13 cellular contexts compared by ENCODE assay signal in genomic region chr3:50885491-50885890, GRCh38.
DNase-seq lines count a peak whose midpoint lies in the region; ATAC-seq and TF ChIP-seq lines count a peak whose summit lies in the region.
"Had no signal": no experiment of that assay in that cellular context is flagged by ENCODE, and none has a peak within 500 bp of the region (broad histone marks: within the 10 kb centered on the region; RNA-seq: fewer than 3 reads in every experiment).

No MANE protein-coding gene starts in this region.

- CTCF ChIA-PET in HEK293T (lab: Yijun Ruan, JAX) = interaction anchor here (0.6 to 1.7 kb wide), 2 partner anchors 12 to 69 kb away, joined by 4 to 5 read pairs; no protein-coding TSS in a partner anchor

- H4K20me1 ChIP-seq in GM23338 (replicated peaks; ENCODE audit: insufficient read depth) = no peaks in the 10 kb centered on the region

- no peak overlapping the region for H3K4me3 Mint-ChIP-seq in GM23338
- H3K4me3 Mint-ChIP-seq in activated T-cell treated with anti-CD3 and anti-CD28 coated beads, Interleukin-2, amount 50 U/mL, for 24 hours = no peak overlapping the region
- H3K4me3 Mint-ChIP-seq: activated CD4-positive, alpha-beta T cell treated with anti-CD3 and anti-CD28 coated beads, Interleukin-2, amount 10 ng/mL, durations not matched to agents 7 days and 5 days; stimulated activated effector memory CD8-positive, alpha-beta T cell treated with anti-CD3 and anti-CD28 coated beads, Interleukin-12 subunit alpha, Interleukin-12 subunit beta, amount 100 ng/mL, for 72 hours; T-cell had no signal

- no peak overlapping the region for H3K4me2 ChIP-seq in GM23338
- H3K4me2 ChIP-seq: KMS-11 had no signal

- peak; percentile 80 for DNase-seq in GM23338 (ENCODE audit: low spot score)
- DNase-seq in SW480 (ENCODE audit: low spot score) = peak; percentile 17
- peak; percentile 3 for DNase-seq in kidney glomerular epithelial cell (lab: John Stamatoyannopoulos, UW)
- no peak for DNase-seq in NCI-H446 treated with DMSO at 0.1 percent for 48 hours (lab: John Stamatoyannopoulos, UW)
- DNase-seq in HEK293T (ENCODE audit: extremely low spot score) = no peak
- DNase-seq in activated T-cell treated with anti-CD3 and anti-CD28 coated beads, Interleukin-2, amount 50 U/mL, for 24 hours = no peak
- DNase-seq: activated CD4-positive, alpha-beta T cell treated with anti-CD3 and anti-CD28 coated beads, Interleukin-2, amount 10 ng/mL, durations not matched to agents 7 days and 5 days; NCI-H510A; T-cell had no signal

- H3K4me3 ChIP-seq in GM23338 = no peak overlapping the region

- H3K36me3 ChIP-seq in GM23338 (ENCODE audit: insufficient read depth) = 0 out of 2 replicates have a peak, but pooled peaks cover 3% of the 10 kb centered on the region

- H3K4me1 ChIP-seq in GM23338 (ENCODE audit: insufficient read depth) = peaks cover 10% of the 10 kb centered on the region

- no peaks in the 10 kb centered on the region; the same call in 1 of the 2 replicates for H3K27me3 ChIP-seq in GM23338 (ENCODE audit: insufficient read depth)

- H3K36me3 Mint-ChIP-seq in GM23338 (ENCODE audit: low read depth) = no peaks in the 10 kb centered on the region
- H3K36me3 Mint-ChIP-seq in activated T-cell treated with anti-CD3 and anti-CD28 coated beads, Interleukin-2, amount 50 U/mL, for 24 hours (ENCODE audit: low read depth) = no peaks in the 10 kb centered on the region
- H3K36me3 Mint-ChIP-seq: stimulated activated effector memory CD8-positive, alpha-beta T cell treated with anti-CD3 and anti-CD28 coated beads, Interleukin-12 subunit alpha, Interleukin-12 subunit beta, amount 100 ng/mL, for 72 hours; T-cell had no signal

- H3K9me2 ChIP-seq in GM23338 (ENCODE audit: insufficient read depth) = no peaks in the 10 kb centered on the region

- no peaks in the 10 kb centered on the region for H3F3A ChIP-seq in GM23338 (replicated peaks; ENCODE audit: low read depth)

- H3K27me3 Mint-ChIP-seq in GM23338 (ENCODE audit: insufficient read depth, low read depth, poor library complexity) = peaks cover 2% of the 10 kb centered on the region
- peaks cover 5% of the 10 kb centered on the region for H3K27me3 Mint-ChIP-seq in activated T-cell treated with anti-CD3 and anti-CD28 coated beads, Interleukin-2, amount 50 U/mL, for 24 hours

- H3K79me2 ChIP-seq in GM23338 (replicated peaks; ENCODE audit: insufficient read depth) = no peaks in the 10 kb centered on the region; the same call in 1 of the 2 replicates

- peaks cover 10% of the 10 kb centered on the region; the same call in 2 of the 3 replicates for H3K4me1 Mint-ChIP-seq in GM23338
- H3K4me1 Mint-ChIP-seq in activated T-cell treated with anti-CD3 and anti-CD28 coated beads, Interleukin-2, amount 50 U/mL, for 24 hours (ENCODE audit: low read depth) = no peaks in the 10 kb centered on the region
- H3K4me1 Mint-ChIP-seq: activated CD4-positive, alpha-beta T cell treated with anti-CD3 and anti-CD28 coated beads, Interleukin-2, amount 10 ng/mL, durations not matched to agents 7 days and 5 days; stimulated activated effector memory CD8-positive, alpha-beta T cell treated with anti-CD3 and anti-CD28 coated beads, Interleukin-12 subunit alpha, Interleukin-12 subunit beta, amount 100 ng/mL, for 72 hours; T-cell had no signal

- ATAC-seq in GM23338 = peak; percentile 96
- ATAC-seq in GM18873 (IDR thresholded peaks at IDR 0.05; ENCODE audit: low FRiP score, unreplicated experiment) = no peak
- ATAC-seq: stimulated activated effector memory CD8-positive, alpha-beta T cell treated with anti-CD3 and anti-CD28 coated beads, Interleukin-12 subunit alpha, Interleukin-12 subunit beta, amount 100 ng/mL, for 72 hours; T-cell had no signal

- H3K27ac ChIP-seq in C4-2B (no peak overlapping the region), GM23338 (ENCODE audit: low read depth) (no peak overlapping the region)
- H3K27ac ChIP-seq: KMS-11 had no signal

- TF ChIP-seq CTCF in C4-2B (conservative IDR thresholded peaks at IDR 0.05) = peak; percentile 15
- peak; percentile 76 to 87 for TF ChIP-seq CTCF in GM23338 (conservative IDR thresholded peaks at IDR 0.05; ENCODE audit: low read depth in 2 of 2)

- no peak overlapping the region for H3K27ac Mint-ChIP-seq in GM23338
- no peak overlapping the region for H3K27ac Mint-ChIP-seq in activated T-cell treated with anti-CD3 and anti-CD28 coated beads, Interleukin-2, amount 50 U/mL, for 24 hours
- H3K27ac Mint-ChIP-seq: activated CD4-positive, alpha-beta T cell treated with anti-CD3 and anti-CD28 coated beads, Interleukin-2, amount 10 ng/mL, durations not matched to agents 7 days and 5 days; stimulated activated effector memory CD8-positive, alpha-beta T cell treated with anti-CD3 and anti-CD28 coated beads, Interleukin-12 subunit alpha, Interleukin-12 subunit beta, amount 100 ng/mL, for 72 hours; T-cell had no signal

- no peak overlapping the region for H2AFZ ChIP-seq in GM23338

- POLR2A ChIA-PET in HEK293T (lab: Yijun Ruan, JAX) = no interaction called here

- peaks cover 13% of the 10 kb centered on the region; the same call in 2 of the 3 replicates for H3K9me3 Mint-ChIP-seq in GM23338
- H3K9me3 Mint-ChIP-seq in activated T-cell treated with anti-CD3 and anti-CD28 coated beads, Interleukin-2, amount 50 U/mL, for 24 hours = no peaks in the 10 kb centered on the region
- H3K9me3 Mint-ChIP-seq: stimulated activated effector memory CD8-positive, alpha-beta T cell treated with anti-CD3 and anti-CD28 coated beads, Interleukin-12 subunit alpha, Interleukin-12 subunit beta, amount 100 ng/mL, for 72 hours; T-cell had no signal

TF ChIP-seq in GM23338, 12 proteins besides CTCF, POLR2A, EP300 and RAD21 (continues in another document):
- no peak for TF ChIP-seq EZH2 (IDR thresholded peaks at IDR 0.05; ENCODE audit: low read depth, unreplicated experiment)
- no peak for TF ChIP-seq STAT1 (IDR thresholded peaks at IDR 0.05; ENCODE audit: unreplicated experiment)
- TF ChIP-seq ETS1 (IDR thresholded peaks at IDR 0.05) = no peak
- no peak for TF ChIP-seq EZH2phosphoT487 (IDR thresholded peaks at IDR 0.05; ENCODE audit: unreplicated experiment)
- no peak for TF ChIP-seq NANOG (IDR thresholded peaks at IDR 0.05; ENCODE audit: borderline replicate concordance)

TF ChIP-seq in HEK293T, 16 proteins besides CTCF, POLR2A, EP300 and RAD21:
- TF ChIP-seq SUZ12 (IDR thresholded peaks at IDR 0.05) (no peak), TARDBP (IDR thresholded peaks at IDR 0.05) (no peak), FOXA1 (IDR thresholded peaks at IDR 0.05) (no peak), FOXM1 (IDR thresholded peaks at IDR 0.05; ENCODE audit: borderline replicate concordance) (no peak), NFRKB (IDR thresholded peaks at IDR 0.05) (no peak)

Comparison
In these comparisons a context has a peak if more than half of its experiments do, and no peak if none do; other contexts are left out.
1. DNase-seq: peak in GM23338 (single experiment), SW480 (single experiment) and kidney glomerular epithelial cell (single experiment); none in NCI-H446 treated with DMSO at 0.1 percent for 48 hours (single experiment), HEK293T (single experiment) and activated T-cell treated with anti-CD3 and anti-CD28 coated beads, Interleukin-2, amount 50 U/mL, for 24 hours (single experiment).